Comparison of ENCODE assay signal across 17 cellular contexts in the genomic region with DNA sequence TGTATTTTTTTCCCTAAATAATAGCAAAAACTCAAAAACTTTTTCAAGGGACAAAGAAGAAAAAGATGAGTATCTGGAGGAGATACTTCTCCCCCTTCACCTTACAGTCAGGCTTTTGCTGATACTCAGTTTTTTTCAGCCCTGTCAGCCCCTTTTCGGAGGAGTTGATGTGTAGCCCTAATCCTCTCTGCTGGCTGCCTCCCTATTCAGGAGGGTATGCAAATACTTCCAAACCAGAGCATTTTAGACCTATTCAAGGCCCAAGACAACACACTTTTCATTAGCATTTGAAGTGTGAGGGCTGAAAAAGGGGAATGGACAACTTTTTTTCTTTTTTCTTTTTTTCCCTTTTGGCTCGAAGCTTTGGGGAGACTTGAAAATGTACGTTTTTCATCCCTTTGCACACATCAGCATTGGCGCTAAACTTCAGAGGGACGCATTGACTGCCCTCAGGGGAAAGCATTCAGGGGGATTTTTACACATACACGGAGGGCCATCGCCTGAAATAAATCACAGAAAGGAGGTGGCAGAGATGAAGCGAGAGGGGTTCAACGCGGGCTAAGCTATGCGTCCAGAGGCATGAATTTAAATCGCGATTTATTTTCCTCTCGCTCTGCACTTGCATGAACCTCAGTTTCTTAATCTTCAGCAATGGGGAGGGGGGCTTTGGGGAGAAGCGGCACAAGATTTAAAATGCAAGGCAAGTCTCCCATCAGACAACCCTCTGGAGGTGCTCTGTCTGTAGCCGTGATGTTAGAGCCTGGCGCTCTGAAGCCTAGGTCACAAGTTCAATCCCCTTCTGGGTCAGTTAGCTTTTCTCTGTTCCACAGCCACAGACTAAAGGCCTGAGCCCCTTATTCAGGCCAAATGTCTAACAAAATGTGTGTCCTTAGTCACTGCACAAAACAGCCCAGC.
"Had no signal": no experiment of that assay in that cellular context is flagged by ENCODE, and none has a peak within 500 bp of the region (broad histone marks: within the 10 kb centered on the region; RNA-seq: fewer than 3 reads in every experiment).

No MANE protein-coding gene starts in this region.

- H3K36me3 Mint-ChIP-seq: natural killer cell treated with Interleukin-12 subunit alpha and Interleukin-12 subunit beta and Interleukin-15 and Interleukin-18, amount 100 ng/mL, for 72 hours had no signal

- H3K27me3 ChIP-seq: ovary, suprapubic skin, upper lobe of left lung had no signal

- ATAC-seq: activated CD4-positive, CD25-positive, alpha-beta regulatory T cell treated with anti-CD3 and anti-CD28 coated beads, Interleukin-2, amount 50 U/mL, for 24 hours; activated T-cell treated with anti-CD3 and anti-CD28 coated beads, Interleukin-2, amount 50 U/mL, for 72 hours; left colon; natural killer cell treated with Interleukin-12 subunit alpha and Interleukin-12 subunit beta and Interleukin-15 and Interleukin-18, amount 100 ng/mL, for 72 hours had no signal

- DNase-seq: activated CD4-positive, alpha-beta T cell treated with anti-CD3 and anti-CD28 coated beads, Interleukin-2, amount 50 U/mL, for 4 hours; activated T-cell treated with anti-CD3 and anti-CD28 coated beads, Interleukin-2, amount 50 U/mL, for 72 hours; aorta; effector CD4-positive, alpha-beta T cell; foreskin melanocyte; left colon; mammary epithelial cell; ovary; stimulated activated CD4-positive, alpha-beta T cell treated with anti-CD3 and anti-CD28 coated beads, Interleukin-2, amount 100 ng/mL, for 48 hours; stimulated activated naive CD4-positive, alpha-beta T cell treated with Interleukin-2 at 50 U/mL for 16 hours; T-helper 2 cell; upper lobe of left lung had no signal

- H3K9me3 ChIP-seq: ovary, suprapubic skin, upper lobe of left lung had no signal

- H3K4me1 ChIP-seq: suprapubic skin, upper lobe of left lung had no signal

- H3K36me3 ChIP-seq: cardiac muscle cell, ovary, suprapubic skin, upper lobe of left lung had no signal

- H3K4me3 ChIP-seq: cardiac muscle cell, ovary, suprapubic skin, upper lobe of left lung had no signal

- H3K27ac ChIP-seq: cardiac muscle cell, ovary, suprapubic skin, upper lobe of left lung had no signal

- FAIRE-seq: endothelial cell of umbilical vein had no signal

- H3K4me3 Mint-ChIP-seq: activated T-cell treated with anti-CD3 and anti-CD28 coated beads, Interleukin-2, amount 50 U/mL, for 72 hours; natural killer cell treated with Interleukin-12 subunit alpha and Interleukin-12 subunit beta and Interleukin-15 and Interleukin-18, amount 100 ng/mL, for 72 hours had no signal
